In genomic region chr9:19441730-19442129, GRCh38 we compare ENCODE assay signal across 8 cellular contexts. TPM values are rescaled to one million over a fixed set of nuclear protein-coding genes. Genes with fewer than 3 reads are reported as not detected.
A peak's percentile ranks its signal among the peaks of the same experiment; 100 is the strongest.
DNase-seq lines count a peak whose midpoint lies in the region; ATAC-seq, FAIRE-seq and TF ChIP-seq lines count a peak whose summit lies in the region.

No MANE protein-coding gene starts in this region.

- intact Hi-C loops in activated CD4-positive, alpha-beta T cell treated with anti-CD3 and anti-CD28 coated beads, Interleukin-2, amount 10 ng/mL, durations not matched to agents 24 days and 14 days (cut with micrococcal nuclease), result loop anchor here (2.0 kb wide), 1 partner anchor 33 kb away; the partner anchor contains the start of gene ACER2

- no peak for FAIRE-seq in small intestine (lab: Jason Lieb, UNC)

- H3K4me2 ChIP-seq in OCI-LY3 (ENCODE audit: low read length), result peak overlapping the region; percentile 84

- H3K27ac ChIP-seq in OCI-LY3 (ENCODE audit: low read length) (no peak overlapping the region), small intestine (ENCODE audit: low read depth in 1 of 2, low read length in 1 of 2) (peak overlapping the region in 1 of 2 donors; percentile 18)

- H3K9me3 ChIP-seq in OCI-LY3 (ENCODE audit: insufficient read depth, low read length) (no peaks in the 10 kb centered on the region), small intestine (ENCODE audit: control insufficient read depth, low read depth) (no peaks in the 10 kb centered on the region)

- peaks cover 6% of the 10 kb centered on the region for H3K36me3 Mint-ChIP-seq in activated CD4-positive, alpha-beta T cell treated with anti-CD3 and anti-CD28 coated beads, Interleukin-2, amount 10 ng/mL, durations not matched to agents 24 days and 14 days (ENCODE audit: low read depth)

- H3K36me3 ChIP-seq in OCI-LY3 (replicated peaks; ENCODE audit: low read depth, low read length) (no peaks in the 10 kb centered on the region), small intestine (ENCODE audit: control insufficient read depth in 2 of 2, insufficient read depth in 2 of 2, low read length in 2 of 2) (peaks cover 0 to 2% of the 10 kb centered on the region in 2 donors)

- H4K20me1 ChIP-seq in OCI-LY3 (ENCODE audit: insufficient read depth, low read length), result no peaks in the 10 kb centered on the region

- no peak for TF ChIP-seq POLR2A in erythroblast (IDR thresholded peaks at IDR 0.05; ENCODE audit: low read length)

- no peaks in the 10 kb centered on the region for H3K27me3 ChIP-seq in OCI-LY3 (ENCODE audit: low read depth, low read length)
- H3K27me3 ChIP-seq in small intestine (ENCODE audit: control insufficient read depth in 2 of 2, insufficient read depth in 2 of 2, low read length in 2 of 2), result no peaks in the 10 kb centered on the region

- H3K79me2 ChIP-seq in OCI-LY3 (ENCODE audit: low read length), result no peaks in the 10 kb centered on the region

- peak overlapping the region; percentile 27 for H3K27ac Mint-ChIP-seq in activated CD4-positive, alpha-beta T cell treated with anti-CD3 and anti-CD28 coated beads, Interleukin-2, amount 10 ng/mL, durations not matched to agents 24 days and 14 days

- H3K4me1 ChIP-seq in OCI-LY3 (ENCODE audit: low read length), result peaks cover 12% of the 10 kb centered on the region
- H3K4me1 ChIP-seq in small intestine (ENCODE audit: control insufficient read depth in 2 of 2, insufficient read depth in 1 of 2, low read depth in 1 of 2, low read length in 1 of 2), result peaks cover 0 to 4% of the 10 kb centered on the region in 2 donors

- H3K4me1 Mint-ChIP-seq in activated CD4-positive, alpha-beta T cell treated with anti-CD3 and anti-CD28 coated beads, Interleukin-2, amount 10 ng/mL, durations not matched to agents 24 days and 14 days, result peaks cover 13% of the 10 kb centered on the region

- peak overlapping the region; percentile 90 for H2AFZ ChIP-seq in OCI-LY3 (ENCODE audit: low read depth, low read length)

- peak overlapping the region; percentile 64 for H3K4me3 Mint-ChIP-seq in activated CD4-positive, alpha-beta T cell treated with anti-CD3 and anti-CD28 coated beads, Interleukin-2, amount 10 ng/mL, durations not matched to agents 24 days and 14 days

- peak; percentile 91 for ATAC-seq in HG02678 (IDR thresholded peaks at IDR 0.05; ENCODE audit: unreplicated experiment)

- no peaks in the 10 kb centered on the region for H3K27me3 Mint-ChIP-seq in activated CD4-positive, alpha-beta T cell treated with anti-CD3 and anti-CD28 coated beads, Interleukin-2, amount 10 ng/mL, durations not matched to agents 24 days and 14 days

- H3K4me3 ChIP-seq in OCI-LY3 (ENCODE audit: low read length) (peak overlapping the region; percentile 72), small intestine (ENCODE audit: low read depth in 1 of 2, low read length in 2 of 2) (no peak overlapping the region)

- H3K9ac ChIP-seq in OCI-LY3 (ENCODE audit: low read length), result peak overlapping the region; percentile 53

- no peaks in the 10 kb centered on the region for H3K9me3 Mint-ChIP-seq in activated CD4-positive, alpha-beta T cell treated with anti-CD3 and anti-CD28 coated beads, Interleukin-2, amount 10 ng/mL, durations not matched to agents 24 days and 14 days

- TF ChIP-seq CTCF in OCI-LY3 (IDR thresholded peaks at IDR 0.05; ENCODE audit: low read depth, low read length), result no peak

- WGBS in small intestine, 3 donors, result 11 to 32% (median 27%) methylated on average over 4 of the region's 4 CpGs

- peak; percentile 73 for DNase-seq in activated CD4-positive, alpha-beta T cell treated with anti-CD3 and anti-CD28 coated beads, Interleukin-2, amount 10 ng/mL, durations not matched to agents 24 days and 14 days
- no peak for DNase-seq in activated CD4-positive, alpha-beta T cell treated with anti-CD3 and anti-CD28 coated beads, Interleukin-2, amount 50 U/mL, for 4 hours
- DNase-seq in small intestine, result peak; percentile 37
- no peak for DNase-seq in AML-193 (lab: John Stamatoyannopoulos, UW)
- no peak for DNase-seq in erythroblast (lab: John Stamatoyannopoulos, UW)
- no peak for DNase-seq in HUDEP-2 (lab: John Stamatoyannopoulos, UW; ENCODE audit: unreplicated experiment in 76 of 76)

RNA-seq across cellular contexts. Expression of gene ACER2, which starts 32.9 kb away (rescaled TPM):
- 0.96 and 1.3 TPM in 2 replicates for total RNA-seq in activated CD4-positive, alpha-beta T cell treated with anti-CD3 and anti-CD28 coated beads, Interleukin-2, amount 10 ng/mL, durations not matched to agents 24 days and 14 days
- 1 to 10 TPM in 2 of 3 donors, under 1 TPM in 1; 0.45 to 1.1 (median 1.1) TPM for polyA plus RNA-seq in small intestine

Comparison
In these comparisons a context has a peak if more than half of its experiments do, and no peak if none do; other contexts are left out.
1. DNase-seq: peak in activated CD4-positive, alpha-beta T cell treated with anti-CD3 and anti-CD28 coated beads, Interleukin-2, amount 10 ng/mL, durations not matched to agents 24 days and 14 days (single experiment) and small intestine (single experiment); none in activated CD4-positive, alpha-beta T cell treated with anti-CD3 and anti-CD28 coated beads, Interleukin-2, amount 50 U/mL, for 4 hours (0 of 2), AML-193 (0 of 2), erythroblast (0 of 2) and HUDEP-2 (0 of 76).